ENCODE assay signal across 28 cellular contexts in genomic region chr12:107033758-107034739, GRCh38.
"Had no signal": no experiment of that assay in that cellular context is flagged by ENCODE, and none has a peak within 500 bp of the region (broad histone marks: within the 10 kb centered on the region; RNA-seq: fewer than 3 reads in every experiment).

No MANE protein-coding gene starts in this region.

- H3K4me3 Mint-ChIP-seq: activated B cell treated with CpG ODN at 0.5 μM for 24 hours; activated naive CD4-positive, alpha-beta T cell treated with anti-CD3 and anti-CD28 coated beads for 36 hours; endodermal cell; neural crest cell; T-helper 1 cell treated with Interleukin-12 subunit alpha and Interleukin-12 subunit beta and Interleukin-4 antibody, amounts not matched to agents 30 μg/mL and 1 μg/mL, for 36 hours had no signal

- H3K27ac ChIP-seq: cardiac muscle cell, epithelial cell of prostate, gastrocnemius medialis, thoracic aorta had no signal

- ATAC-seq: gastrocnemius medialis, left cardiac atrium, mucosa of descending colon had no signal

- H3K27ac Mint-ChIP-seq: activated B cell treated with CpG ODN at 0.5 μM for 24 hours; activated naive CD4-positive, alpha-beta T cell treated with anti-CD3 and anti-CD28 coated beads for 36 hours; endodermal cell; T-helper 1 cell treated with Interleukin-12 subunit alpha and Interleukin-12 subunit beta and Interleukin-4 antibody, amounts not matched to agents 30 μg/mL and 1 μg/mL, for 36 hours had no signal

- H3K36me3 ChIP-seq: cardiac muscle cell, gastrocnemius medialis, sigmoid colon, thoracic aorta, upper lobe of left lung had no signal

- H3K9me3 ChIP-seq: gastrocnemius medialis, mucosa of descending colon, sigmoid colon, thoracic aorta, upper lobe of left lung had no signal

- H3K4me1 Mint-ChIP-seq: activated B cell treated with CpG ODN at 0.5 μM for 24 hours, neural crest cell had no signal

- H3K27me3 ChIP-seq: cardiac muscle cell, gastrocnemius medialis, sigmoid colon, upper lobe of left lung had no signal

- H3K4me3 ChIP-seq: cardiac muscle cell, gastrocnemius medialis, mucosa of descending colon, sigmoid colon, smooth muscle cell, thoracic aorta, upper lobe of left lung had no signal

- H3K27me3 Mint-ChIP-seq: activated B cell treated with CpG ODN at 0.5 μM for 24 hours had no signal

- H3K9me3 Mint-ChIP-seq: activated B cell treated with CpG ODN at 0.5 μM for 24 hours; activated naive CD4-positive, alpha-beta T cell treated with anti-CD3 and anti-CD28 coated beads for 36 hours; endodermal cell had no signal

- DNase-seq: activated B cell treated with CpG ODN at 0.5 μM for 24 hours; activated CD4-positive, alpha-beta T cell treated with anti-CD3 and anti-CD28 coated beads for 4 hours; activated CD4-positive, alpha-beta T cell treated with anti-CD3 and anti-CD28 coated beads, Interleukin-2, amount 50 U/mL, for 48 hours; activated effector memory CD4-positive, alpha-beta T cell treated with Interleukin-2 at 50 U/mL for 16 hours; activated naive CD4-positive, alpha-beta T cell treated with anti-CD3 and anti-CD28 coated beads for 36 hours; activated T-cell treated with anti-CD3 and anti-CD28 coated beads, Interleukin-2, amount 50 U/mL, for 48 hours; cortex of kidney; endodermal cell; gastrocnemius medialis; hippocampal formation; left cardiac atrium; mesendoderm; mucosa of descending colon; occipital lobe; posterior cingulate gyrus; retina; sigmoid colon; stimulated activated CD4-positive, alpha-beta T cell treated with anti-CD3 and anti-CD28 coated beads, Interleukin-15, amount 100 ng/mL, for 24 hours; stimulated activated CD8-positive, alpha-beta memory T cell treated with anti-CD3 and anti-CD28 coated beads, Interleukin-4, amount 100 ng/mL, for 48 hours; stimulated activated naive CD4-positive, alpha-beta T cell; T1000; upper lobe of left lung had no signal
